In the genomic region with DNA sequence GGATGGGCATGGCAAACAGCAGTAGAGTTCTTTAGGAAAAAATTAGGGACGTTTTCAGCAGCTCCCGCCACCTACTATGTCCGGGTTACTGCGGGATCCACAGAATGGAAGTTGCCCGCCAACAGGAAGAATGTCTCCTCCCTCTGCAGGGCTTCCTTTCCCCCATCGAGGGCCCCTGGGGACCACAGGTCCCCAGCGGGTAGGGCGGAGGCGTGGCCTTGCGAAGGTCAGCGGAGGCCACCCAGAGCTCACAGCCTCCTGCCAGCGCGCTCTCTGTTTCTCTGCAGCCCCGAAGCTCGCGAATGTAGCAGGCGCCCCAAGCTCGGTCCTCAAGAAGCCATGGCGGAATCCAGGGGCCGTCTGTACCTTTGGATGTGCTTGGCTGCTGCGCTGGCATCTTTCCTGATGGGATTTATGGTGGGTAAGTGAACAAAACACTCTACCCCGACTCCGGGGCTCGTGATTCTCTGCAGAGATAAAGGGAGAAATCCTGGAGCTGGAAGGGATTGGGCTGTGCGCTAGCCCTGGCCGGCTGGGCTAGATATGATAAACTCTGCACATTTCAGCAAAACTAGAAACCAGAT, we compare ENCODE assay signal across 8 cellular contexts. TPM values are rescaled to one million over a fixed set of nuclear protein-coding genes. Genes with fewer than 3 reads are reported as not detected.
DNase-seq lines count a peak whose midpoint lies in the region; ATAC-seq and TF ChIP-seq lines count a peak whose summit lies in the region.

Gene NAALAD2 (plus strand): TSS at position 244 of the 584 bp plus-strand sequence. CDS start 96 bp downstream, at position 340.

- H3K27ac ChIP-seq in ovary = no peak within 1 kb of the TSS
- no peak within 1 kb of the TSS for H3K27ac ChIP-seq in RWPE1

- POLR2A ChIA-PET in RWPE1 (lab: Yijun Ruan, JAX; ENCODE audit: low non-redundant PET) = no interaction called here

- no peaks in the 10 kb centered on the region for H3K36me3 ChIP-seq in ovary

- peak within 1 kb of the TSS; percentile 73 for H3K4me3 Mint-ChIP-seq in activated naive CD8-positive, alpha-beta T cell

- H3K4me1 Mint-ChIP-seq in activated naive CD8-positive, alpha-beta T cell (ENCODE audit: low read depth) = peaks cover 21% of the 10 kb centered on the region

- H3K27me3 Mint-ChIP-seq in activated naive CD8-positive, alpha-beta T cell = peaks cover 39% of the 10 kb centered on the region

- peak; percentile 38 for ATAC-seq in GM18870 (IDR thresholded peaks at IDR 0.05; ENCODE audit: unreplicated experiment)
- ATAC-seq in HG03439 (IDR thresholded peaks at IDR 0.05; ENCODE audit: unreplicated experiment) = peak; percentile 75
- ATAC-seq in left cardiac atrium = peak; percentile 93 to 94
- ATAC-seq in GM21717 (IDR thresholded peaks at IDR 0.05; ENCODE audit: unreplicated experiment) = no peak

- H3K27me3 ChIP-seq in ovary = no peaks in the 10 kb centered on the region

- peak within 1 kb of the TSS; percentile 52 for H3K4me3 ChIP-seq in ovary

- 0 to 1% (median 1%) methylated on average over 26 of the region's 26 CpGs for WGBS in ovary, 3 donors

- no peaks in the 10 kb centered on the region for H3K9me3 Mint-ChIP-seq in activated naive CD8-positive, alpha-beta T cell (ENCODE audit: low read depth)

- no peak for TF ChIP-seq CTCF in ovary (IDR thresholded peaks at IDR 0.05)
- no peak for TF ChIP-seq CTCF in RWPE1 (conservative IDR thresholded peaks at IDR 0.05; ENCODE audit: low read depth)

- DNase-seq in ACHN (peak; percentile 3), left cardiac atrium (peak; percentile 57), ovary (peak; percentile 45 to 74 (median 49)), RWPE1 (ENCODE audit: low spot score) (no peak)

- H3K4me1 ChIP-seq in ovary (ENCODE audit: insufficient read depth) = no peaks in the 10 kb centered on the region

- intact Hi-C loops in left cardiac atrium (cut with DNase I) (no loop called here), ovary (cut with DNase I) (no loop called here)

- TF ChIP-seq EP300 in ovary (IDR thresholded peaks at IDR 0.05) = no peak

- CTCF ChIA-PET in RWPE1 (lab: Yijun Ruan, JAX) = interaction anchor here (0.6 kb wide), 1 partner anchor 1081 kb away, joined by 4 read pairs; no protein-coding TSS in a partner anchor

- no peaks in the 10 kb centered on the region for H3K9me3 ChIP-seq in ovary

- H3K27ac Mint-ChIP-seq in activated naive CD8-positive, alpha-beta T cell = no peak within 1 kb of the TSS

- in situ Hi-C loops in ACHN (cut with HindIII; ENCODE audit: low pct_ligation_motif_present, low pct_unique_long_range_greater_than_20kb, low sequenced_read_pairs) = no loop called here

- H3K36me3 Mint-ChIP-seq in activated naive CD8-positive, alpha-beta T cell = no peaks in the 10 kb centered on the region

- TF ChIP-seq POLR2A in ovary (IDR thresholded peaks at IDR 0.05) = no peak

RNA-seq across cellular contexts. Expression of gene NAALAD2, which starts in this region (rescaled TPM):
- total RNA-seq in left cardiac atrium (1 to 10 TPM in 1 of 2 donors, under 1 TPM in 1; 0.68 to 2.5 TPM), ovary (10 to 100 TPM in 1 of 7 donors, 1 to 10 TPM in 6; 4.3 to 17.5 (median 4.6) TPM)
- 10 to 100 TPM in 1 of 2 donors, 1 to 10 TPM in 1; 3.2 to 12.2 TPM for polyA plus RNA-seq in ovary
